14 cellular contexts compared by ENCODE assay signal in the genomic region with DNA sequence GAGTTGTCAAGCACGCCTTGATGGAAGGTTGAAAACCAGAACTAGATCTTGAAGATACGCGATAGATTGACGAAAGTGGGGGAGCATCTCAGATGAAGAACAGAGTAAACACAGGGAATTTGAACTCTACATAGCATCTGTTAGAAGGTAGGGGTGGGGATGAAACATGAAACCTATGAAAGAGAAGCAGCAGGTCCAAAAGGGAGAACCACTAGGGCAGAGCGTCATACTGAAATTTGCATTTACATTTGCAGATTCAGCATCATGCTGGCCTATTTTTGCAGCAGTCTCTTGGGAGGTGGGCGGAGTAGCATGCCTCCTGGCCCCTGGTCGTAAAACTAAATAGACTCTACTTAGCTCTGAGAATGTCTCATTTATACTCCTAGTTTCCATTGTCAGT. TPM values are rescaled to one million over a fixed set of nuclear protein-coding genes. Genes with fewer than 3 reads are reported as not detected.
DNase-seq lines count a peak whose midpoint lies in the region; ATAC-seq and TF ChIP-seq lines count a peak whose summit lies in the region.
"Had no signal": no experiment of that assay in that cellular context is flagged by ENCODE, and none has a peak within 500 bp of the region (broad histone marks: within the 10 kb centered on the region; RNA-seq: fewer than 3 reads in every experiment).

No MANE protein-coding gene starts in this region.

- peaks cover 4% of the 10 kb centered on the region for H3K9me3 Mint-ChIP-seq in activated CD8-positive, alpha-beta memory T cell treated with anti-CD3 and anti-CD28 coated beads, Interleukin-2, amount 10 ng/mL, durations not matched to agents 7 days and 5 days (ENCODE audit: low read depth)
- H3K9me3 Mint-ChIP-seq in activated B cell treated with CpG ODN at 0.5 μM for 24 hours, result no peaks in the 10 kb centered on the region
- no peaks in the 10 kb centered on the region for H3K9me3 Mint-ChIP-seq in stimulated activated naive CD8-positive, alpha-beta T cell treated with anti-CD3 and anti-CD28 coated beads, Interleukin-15, Interleukin-2, amounts not matched to agents 100 ng/mL and 50 ng/mL, for 24 hours

- TF ChIP-seq CTCF in activated B cell treated with CpG ODN at 0.5 μM for 24 hours (IDR thresholded peaks at IDR 0.05), result no peak

- intact Hi-C loops in activated B cell treated with CpG ODN at 0.5 μM for 24 hours (cut with micrococcal nuclease), result loop anchor here (1.0 to 2.0 kb wide), 5 partner anchors 16 to 73 kb away; partner anchors contain the start of gene RASGRP1

- peak; percentile 74 for DNase-seq in activated CD8-positive, alpha-beta memory T cell treated with anti-CD3 and anti-CD28 coated beads, Interleukin-2, amount 10 ng/mL, durations not matched to agents 7 days and 5 days
- no peak for DNase-seq in activated CD8-positive, alpha-beta memory T cell treated with anti-CD3 and anti-CD28 coated beads, Interleukin-2, amount 50 U/mL, for 4 hours
- DNase-seq in activated B cell treated with CpG ODN at 0.5 μM for 24 hours, result peak; percentile 20
- DNase-seq in NCI-H1092 (lab: John Stamatoyannopoulos, UW), result no peak
- no peak for DNase-seq in NCI-H2196 (lab: John Stamatoyannopoulos, UW; ENCODE audit: unreplicated experiment)
- no peak for DNase-seq in substantia nigra (lab: John Stamatoyannopoulos, UW)
- DNase-seq: cerebellar nuclear complex, left colon, NCI-H1694, pancreas had no signal

- H3K27ac Mint-ChIP-seq in activated CD8-positive, alpha-beta memory T cell treated with anti-CD3 and anti-CD28 coated beads, Interleukin-2, amount 10 ng/mL, durations not matched to agents 7 days and 5 days, result peak overlapping the region; percentile 93
- H3K27ac Mint-ChIP-seq in activated B cell treated with CpG ODN at 0.5 μM for 24 hours, result peak overlapping the region; percentile 13
- peak overlapping the region; percentile 99 for H3K27ac Mint-ChIP-seq in stimulated activated naive CD8-positive, alpha-beta T cell treated with anti-CD3 and anti-CD28 coated beads, Interleukin-15, Interleukin-2, amounts not matched to agents 100 ng/mL and 50 ng/mL, for 24 hours

- no peaks in the 10 kb centered on the region for H3K27me3 Mint-ChIP-seq in activated CD8-positive, alpha-beta memory T cell treated with anti-CD3 and anti-CD28 coated beads, Interleukin-2, amount 10 ng/mL, durations not matched to agents 7 days and 5 days
- H3K27me3 Mint-ChIP-seq in activated B cell treated with CpG ODN at 0.5 μM for 24 hours, result no peaks in the 10 kb centered on the region
- H3K27me3 Mint-ChIP-seq in stimulated activated naive CD8-positive, alpha-beta T cell treated with anti-CD3 and anti-CD28 coated beads, Interleukin-15, Interleukin-2, amounts not matched to agents 100 ng/mL and 50 ng/mL, for 24 hours, result no peaks in the 10 kb centered on the region

- POLR2A ChIA-PET in activated B cell treated with CpG ODN at 0.5 μM for 24 hours (lab: Charles Lee), result interaction anchor here (1.2 to 2.6 kb wide), 4 partner anchors 10 to 72 kb away, joined by 3 to 11 read pairs (median 9); partner anchors contain the start of gene RASGRP1

- peaks cover 8% of the 10 kb centered on the region for H3K36me3 Mint-ChIP-seq in activated CD8-positive, alpha-beta memory T cell treated with anti-CD3 and anti-CD28 coated beads, Interleukin-2, amount 10 ng/mL, durations not matched to agents 7 days and 5 days
- no peaks in the 10 kb centered on the region for H3K36me3 Mint-ChIP-seq in activated B cell treated with CpG ODN at 0.5 μM for 24 hours (ENCODE audit: low read depth)
- no peaks in the 10 kb centered on the region for H3K36me3 Mint-ChIP-seq in stimulated activated naive CD8-positive, alpha-beta T cell treated with anti-CD3 and anti-CD28 coated beads, Interleukin-15, Interleukin-2, amounts not matched to agents 100 ng/mL and 50 ng/mL, for 24 hours (ENCODE audit: low read depth)

- H3K27ac ChIP-seq in substantia nigra (ENCODE audit: low read depth, low read length, poor library complexity, severe bottlenecking), result no peak overlapping the region
- H3K27ac ChIP-seq: A549, pancreas had no signal

- peak overlapping the region; percentile 53 for H3K4me3 Mint-ChIP-seq in activated CD8-positive, alpha-beta memory T cell treated with anti-CD3 and anti-CD28 coated beads, Interleukin-2, amount 10 ng/mL, durations not matched to agents 7 days and 5 days
- peak overlapping the region; percentile 11 for H3K4me3 Mint-ChIP-seq in activated B cell treated with CpG ODN at 0.5 μM for 24 hours
- peak overlapping the region; percentile 79 for H3K4me3 Mint-ChIP-seq in stimulated activated naive CD8-positive, alpha-beta T cell treated with anti-CD3 and anti-CD28 coated beads, Interleukin-15, Interleukin-2, amounts not matched to agents 100 ng/mL and 50 ng/mL, for 24 hours

- CTCF ChIA-PET in activated CD8-positive, alpha-beta memory T cell treated with anti-CD3 and anti-CD28 coated beads, Interleukin-2, amount 10 ng/mL, durations not matched to agents 7 days and 5 days (lab: Charles Lee), result interaction anchor here (1.3 to 7.0 kb wide), 13 partner anchors 13 to 89 kb away, joined by 4 to 54 read pairs (median 6); partner anchors contain the start of gene RASGRP1
- CTCF ChIA-PET in activated B cell treated with CpG ODN at 0.5 μM for 24 hours (lab: Charles Lee), result interaction anchor here (1.1 to 1.3 kb wide), 2 partner anchors 72 to 73 kb away, joined by 4 to 7 read pairs; no protein-coding TSS in a partner anchor

- H3K4me1 Mint-ChIP-seq in activated CD8-positive, alpha-beta memory T cell treated with anti-CD3 and anti-CD28 coated beads, Interleukin-2, amount 10 ng/mL, durations not matched to agents 7 days and 5 days, result peaks cover 67% of the 10 kb centered on the region
- peaks cover 35% of the 10 kb centered on the region for H3K4me1 Mint-ChIP-seq in activated B cell treated with CpG ODN at 0.5 μM for 24 hours
- peaks cover 91% of the 10 kb centered on the region for H3K4me1 Mint-ChIP-seq in stimulated activated naive CD8-positive, alpha-beta T cell treated with anti-CD3 and anti-CD28 coated beads, Interleukin-15, Interleukin-2, amounts not matched to agents 100 ng/mL and 50 ng/mL, for 24 hours (ENCODE audit: low read depth)

- ATAC-seq in activated CD8-positive, alpha-beta memory T cell treated with anti-CD3 and anti-CD28 coated beads, Interleukin-2, amount 10 ng/mL, durations not matched to agents 7 days and 5 days, result peak; percentile 73
- ATAC-seq in activated B cell treated with CpG ODN at 0.5 μM for 24 hours (ENCODE audit: low read depth) (peak; percentile 98), esophagus mucosa (peak; percentile 27)
- ATAC-seq: A549, left colon, pancreas had no signal

RNA-seq across cellular contexts. Expression of gene RASGRP1, which starts 46.1 kb away (rescaled TPM):
- total RNA-seq in activated CD8-positive, alpha-beta memory T cell treated with anti-CD3 and anti-CD28 coated beads, Interleukin-2, amount 10 ng/mL, durations not matched to agents 7 days and 5 days, result 100 to 1,000 TPM; 143 to 202 TPM
- total RNA-seq in activated B cell treated with CpG ODN at 0.5 μM for 24 hours (37.7 and 39.2 TPM in 2 replicates), esophagus mucosa (21.2 TPM)
- total RNA-seq: G401 had no signal

Comparison
In these comparisons a context has a peak if more than half of its experiments do, and no peak if none do; other contexts are left out.
1. DNase-seq: peak in activated CD8-positive, alpha-beta memory T cell treated with anti-CD3 and anti-CD28 coated beads, Interleukin-2, amount 10 ng/mL, durations not matched to agents 7 days and 5 days (single experiment) and activated B cell treated with CpG ODN at 0.5 μM for 24 hours (single experiment); none in activated CD8-positive, alpha-beta memory T cell treated with anti-CD3 and anti-CD28 coated beads, Interleukin-2, amount 50 U/mL, for 4 hours (single experiment), NCI-H1092 (single experiment), NCI-H2196 (single experiment) and substantia nigra (0 of 49).
2. ATAC-seq: peak in every context shown above with its lines; median percentile 98 in activated B cell treated with CpG ODN at 0.5 μM for 24 hours; 73 in activated CD8-positive, alpha-beta memory T cell treated with anti-CD3 and anti-CD28 coated beads, Interleukin-2, amount 10 ng/mL, durations not matched to agents 7 days and 5 days; 27 in esophagus mucosa.
3. H3K27ac Mint-ChIP-seq: peak in every context shown above with its lines; median percentile 99 in stimulated activated naive CD8-positive, alpha-beta T cell treated with anti-CD3 and anti-CD28 coated beads, Interleukin-15, Interleukin-2, amounts not matched to agents 100 ng/mL and 50 ng/mL, for 24 hours; 93 in activated CD8-positive, alpha-beta memory T cell treated with anti-CD3 and anti-CD28 coated beads, Interleukin-2, amount 10 ng/mL, durations not matched to agents 7 days and 5 days; 13 in activated B cell treated with CpG ODN at 0.5 μM for 24 hours.
4. H3K4me3 Mint-ChIP-seq: peak in every context shown above with its lines; median percentile 79 in stimulated activated naive CD8-positive, alpha-beta T cell treated with anti-CD3 and anti-CD28 coated beads, Interleukin-15, Interleukin-2, amounts not matched to agents 100 ng/mL and 50 ng/mL, for 24 hours; 53 in activated CD8-positive, alpha-beta memory T cell treated with anti-CD3 and anti-CD28 coated beads, Interleukin-2, amount 10 ng/mL, durations not matched to agents 7 days and 5 days; 11 in activated B cell treated with CpG ODN at 0.5 μM for 24 hours.